In the genomic region with DNA sequence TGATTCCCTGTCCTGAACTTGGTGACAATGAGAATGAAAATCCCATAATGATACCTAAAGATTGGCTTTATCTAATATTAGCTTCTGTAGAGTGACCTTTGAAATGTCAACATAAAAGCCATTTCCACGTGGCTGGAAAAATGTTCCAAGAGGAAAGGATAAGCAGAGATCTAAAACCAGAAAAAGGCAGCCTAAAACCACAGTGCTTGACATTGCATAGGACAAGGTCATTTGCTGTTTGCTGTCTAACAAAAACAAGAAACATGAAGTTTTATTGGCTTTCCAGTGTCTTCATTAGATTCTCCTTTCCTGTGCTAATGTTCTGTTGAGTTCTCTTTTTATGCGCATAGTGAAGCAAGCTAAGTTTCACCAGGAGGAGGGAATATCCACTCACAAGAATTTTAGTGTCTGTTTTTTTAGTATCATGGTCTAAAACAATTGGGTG, we compare ENCODE assay signal across 15 cellular contexts. TPM values are rescaled to one million over a fixed set of nuclear protein-coding genes. Genes with fewer than 3 reads are reported as not detected.
"Had no signal": no experiment of that assay in that cellular context is flagged by ENCODE, and none has a peak within 500 bp of the region (broad histone marks: within the 10 kb centered on the region; RNA-seq: fewer than 3 reads in every experiment).

No MANE protein-coding gene starts in this region.

- ATAC-seq: sciatic nerve had no signal

- DNase-seq: activated CD4-positive, alpha-beta T cell treated with anti-CD3 and anti-CD28 coated beads, Interleukin-2, amount 50 U/mL, for 4 hours; activated CD4-positive, CD25-positive, alpha-beta regulatory T cell treated with anti-CD3 and anti-CD28 coated beads, Interleukin-2, amount 50 U/mL, for 72 hours; activated T-cell treated with anti-CD3 and anti-CD28 coated beads, Interleukin-2, amount 50 U/mL, for 1 hour; amniotic stem cell; dermis blood vessel endothelial cell; immature natural killer cell; mesendoderm; posterior cingulate gyrus; stimulated activated CD4-positive, alpha-beta T cell treated with anti-CD3 and anti-CD28 coated beads, Interleukin-12 subunit alpha, Interleukin-12 subunit beta, amount 100 ng/mL, for 4 hours; stimulated activated naive CD4-positive, alpha-beta T cell; substantia nigra; trophoblast cell had no signal

RNA-seq across cellular contexts. Expression of gene C5orf47, which starts 56.3 kb away (rescaled TPM):
- total RNA-seq: dermis blood vessel endothelial cell, glomerular endothelial cell, sciatic nerve had no signal
- polyA plus RNA-seq: esophagus, immature natural killer cell had no signal
